Comparison of ENCODE assay signal across 8 cellular contexts in genomic region chr6:53543341-53544010, GRCh38. TPM values are rescaled to one million over a fixed set of nuclear protein-coding genes. Genes with fewer than 3 reads are reported as not detected.
DNase-seq lines count a peak whose midpoint lies in the region; ATAC-seq, FAIRE-seq and TF ChIP-seq lines count a peak whose summit lies in the region.

No MANE protein-coding gene starts in this region.

- H3K27me3 ChIP-seq in iPS-18a (ENCODE audit: control insufficient read depth, insufficient read depth, low read length) (peaks cover 25% of the 10 kb centered on the region), small intestine (ENCODE audit: control insufficient read depth in 2 of 2, insufficient read depth in 2 of 2, low read length in 2 of 2) (no peaks in the 10 kb centered on the region)

- intact Hi-C loops in activated CD8-positive, alpha-beta T cell treated with anti-CD3 and anti-CD28 coated beads for 36 hours (cut with micrococcal nuclease): loop anchor here (2.0 kb wide), 1 partner anchor 107 kb away; no protein-coding TSS in a partner anchor

- H3K27me3 Mint-ChIP-seq in T-helper 1 cell treated with Interleukin-12 subunit alpha and Interleukin-12 subunit beta and Interleukin-4 antibody, amounts not matched to agents 30 μg/mL and 1 μg/mL, for 36 hours (ENCODE audit: low read depth): peaks cover 21% of the 10 kb centered on the region
- no peaks in the 10 kb centered on the region for H3K27me3 Mint-ChIP-seq in activated CD8-positive, alpha-beta T cell treated with anti-CD3 and anti-CD28 coated beads for 36 hours

- H3K4me1 ChIP-seq in iPS-18a (ENCODE audit: control insufficient read depth, low read depth, low read length) (peaks cover 14% of the 10 kb centered on the region), small intestine (ENCODE audit: control insufficient read depth in 2 of 2, insufficient read depth in 1 of 2, low read depth in 1 of 2, low read length in 1 of 2) (peaks cover 9 to 17% of the 10 kb centered on the region in 2 donors)

- H3K4me1 Mint-ChIP-seq in T-helper 1 cell treated with Interleukin-12 subunit alpha and Interleukin-12 subunit beta and Interleukin-4 antibody, amounts not matched to agents 30 μg/mL and 1 μg/mL, for 36 hours (ENCODE audit: low read depth): peaks cover 45% of the 10 kb centered on the region
- H3K4me1 Mint-ChIP-seq in activated CD8-positive, alpha-beta T cell treated with anti-CD3 and anti-CD28 coated beads for 36 hours (ENCODE audit: low read depth): peaks cover 55% of the 10 kb centered on the region

- H3K36me3 ChIP-seq in iPS-18a (ENCODE audit: control insufficient read depth, low read depth, low read length): no peaks in the 10 kb centered on the region
- peaks cover 0 to 2% of the 10 kb centered on the region in 2 donors for H3K36me3 ChIP-seq in small intestine (ENCODE audit: control insufficient read depth in 2 of 2, insufficient read depth in 2 of 2, low read length in 2 of 2)

- ATAC-seq in activated CD8-positive, alpha-beta T cell treated with anti-CD3 and anti-CD28 coated beads for 36 hours: no peak
- ATAC-seq in GM19463 (IDR thresholded peaks at IDR 0.05; ENCODE audit: unreplicated experiment): no peak

- no peaks in the 10 kb centered on the region for H3K9me3 Mint-ChIP-seq in T-helper 1 cell treated with Interleukin-12 subunit alpha and Interleukin-12 subunit beta and Interleukin-4 antibody, amounts not matched to agents 30 μg/mL and 1 μg/mL, for 36 hours
- no peaks in the 10 kb centered on the region for H3K9me3 Mint-ChIP-seq in activated CD8-positive, alpha-beta T cell treated with anti-CD3 and anti-CD28 coated beads for 36 hours

- 1 to 11% (median 7%) methylated on average over 3 of the region's 3 CpGs for WGBS in small intestine, 3 donors

- H3K36me3 Mint-ChIP-seq in T-helper 1 cell treated with Interleukin-12 subunit alpha and Interleukin-12 subunit beta and Interleukin-4 antibody, amounts not matched to agents 30 μg/mL and 1 μg/mL, for 36 hours (ENCODE audit: low read depth): peaks cover 12% of the 10 kb centered on the region
- H3K36me3 Mint-ChIP-seq in activated CD8-positive, alpha-beta T cell treated with anti-CD3 and anti-CD28 coated beads for 36 hours (ENCODE audit: low read depth): peaks cover 4% of the 10 kb centered on the region

- H3K9ac ChIP-seq in iPS-18a (ENCODE audit: low read length): peak overlapping the region; percentile 81

- H3K4me3 Mint-ChIP-seq in T-helper 1 cell treated with Interleukin-12 subunit alpha and Interleukin-12 subunit beta and Interleukin-4 antibody, amounts not matched to agents 30 μg/mL and 1 μg/mL, for 36 hours: peak overlapping the region; percentile 97
- peak overlapping the region; percentile 94 for H3K4me3 Mint-ChIP-seq in activated CD8-positive, alpha-beta T cell treated with anti-CD3 and anti-CD28 coated beads for 36 hours

- H3K9me3 ChIP-seq in iPS-18a (ENCODE audit: control insufficient read depth, low read depth, low read length) (no peaks in the 10 kb centered on the region), small intestine (ENCODE audit: control insufficient read depth, low read depth) (no peaks in the 10 kb centered on the region)

- H3K27ac Mint-ChIP-seq in T-helper 1 cell treated with Interleukin-12 subunit alpha and Interleukin-12 subunit beta and Interleukin-4 antibody, amounts not matched to agents 30 μg/mL and 1 μg/mL, for 36 hours: peak overlapping the region; percentile 92
- H3K27ac Mint-ChIP-seq in activated CD8-positive, alpha-beta T cell treated with anti-CD3 and anti-CD28 coated beads for 36 hours: peak overlapping the region; percentile 90

- POLR2A ChIA-PET in activated CD8-positive, alpha-beta T cell treated with anti-CD3 and anti-CD28 coated beads for 36 hours (lab: Charles Lee): interaction anchor here (0.6 kb wide), 1 partner anchor 108 kb away, joined by 3 read pairs; no protein-coding TSS in a partner anchor

- CTCF ChIA-PET in activated CD8-positive, alpha-beta T cell treated with anti-CD3 and anti-CD28 coated beads for 36 hours (lab: Charles Lee): interaction anchor here (0.6 to 2.8 kb wide), 10 partner anchors 19 to 192 kb away, joined by 3 to 20 read pairs (median 3); no protein-coding TSS in a partner anchor

- TF ChIP-seq CTCF in activated CD8-positive, alpha-beta T cell treated with anti-CD3 and anti-CD28 coated beads for 36 hours (IDR thresholded peaks at IDR 0.05): no peak

- H3K27ac ChIP-seq in iPS-18a (ENCODE audit: low read length) (peak overlapping the region; percentile 46), substantia nigra (ENCODE audit: low read depth, low read length, poor library complexity, severe bottlenecking) (peak overlapping the region; percentile 88), small intestine (ENCODE audit: low read depth in 1 of 2, low read length in 1 of 2) (peak overlapping the region in 1 of 2 donors; percentile 95)

- H3K4me3 ChIP-seq in iPS-18a (ENCODE audit: low read length) (peak overlapping the region; percentile 95), small intestine (ENCODE audit: low read depth in 1 of 2, low read length in 2 of 2) (peak overlapping the region in 1 of 2 donors; percentile 86)

- no peak for FAIRE-seq in small intestine (lab: Jason Lieb, UNC)

- DNase-seq in T-helper 1 cell (no peak), substantia nigra (lab: John Stamatoyannopoulos, UW) (no peak), small intestine (no peak), putamen (ENCODE audit: low spot score) (no peak)
- DNase-seq in activated CD8-positive, alpha-beta T cell treated with anti-CD3 and anti-CD28 coated beads for 36 hours: no peak

RNA-seq across cellular contexts. Expression of gene GCLC, which starts 1.4 kb away (rescaled TPM):
- total RNA-seq in activated CD8-positive, alpha-beta T cell treated with anti-CD3 and anti-CD28 coated beads for 36 hours: 10 to 100 TPM; 17.0 to 18.6 TPM
- polyA plus RNA-seq in small intestine: 10 to 100 TPM; 26.6 to 28.1 (median 28.0) TPM
